8 cellular contexts compared by ENCODE assay signal in the genomic region with DNA sequence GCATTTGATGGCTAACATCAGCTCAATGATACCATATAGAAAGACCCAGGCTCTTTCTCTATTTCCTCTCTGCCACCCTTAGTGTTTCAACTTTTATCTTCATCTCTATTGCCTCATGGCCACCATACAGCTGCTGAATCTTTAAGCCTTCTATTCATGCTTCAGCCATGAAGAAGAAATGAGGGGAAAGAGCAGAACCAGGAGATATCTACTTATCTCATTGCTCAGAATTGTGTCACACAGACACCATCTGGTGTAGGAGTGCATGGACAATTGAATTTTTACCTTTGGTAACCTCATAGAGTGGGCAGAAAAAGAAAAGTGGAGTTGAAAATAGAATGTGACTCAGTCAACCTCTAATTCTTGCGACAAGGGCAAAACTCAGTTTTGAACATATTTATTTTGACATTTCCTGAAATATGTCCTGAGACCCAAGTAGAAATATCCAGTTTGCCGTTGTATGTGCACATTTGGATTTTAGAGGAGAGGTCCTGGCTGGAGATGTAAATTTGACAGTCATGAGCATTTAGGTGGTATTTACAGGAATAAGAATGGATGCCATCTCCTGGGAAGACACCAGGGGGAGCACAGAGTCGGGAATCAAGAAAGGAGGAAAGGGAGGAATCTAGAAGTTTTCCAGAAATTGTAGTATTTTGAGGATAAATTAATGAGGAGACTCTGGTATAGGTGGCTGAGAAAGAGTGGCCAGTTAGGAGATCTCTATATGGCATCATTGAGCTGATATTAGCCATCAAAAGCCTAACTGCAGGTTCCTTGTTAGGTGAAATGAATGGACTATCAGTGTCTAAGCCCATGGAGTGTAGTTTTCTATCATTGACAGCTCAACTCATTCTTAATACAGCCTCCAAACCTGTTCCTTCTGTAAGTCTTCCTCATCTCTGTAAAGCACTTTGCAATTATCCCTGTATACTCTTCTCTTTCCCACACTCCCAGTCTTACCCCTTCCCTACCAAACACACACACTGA. TPM values are rescaled to one million over a fixed set of nuclear protein-coding genes. Genes with fewer than 3 reads are reported as not detected.
A peak's percentile ranks its signal among the peaks of the same experiment; 100 is the strongest.
DNase-seq lines count a peak whose midpoint lies in the region; ATAC-seq and TF ChIP-seq lines count a peak whose summit lies in the region.

No MANE protein-coding gene starts in this region.

- no peaks in the 10 kb centered on the region for H3K36me3 ChIP-seq in neural cell (ENCODE audit: insufficient read depth, low read length)

- no peaks in the 10 kb centered on the region for H4K20me1 ChIP-seq in neural cell (ENCODE audit: insufficient read depth)

- H2AFZ ChIP-seq in neural cell (ENCODE audit: low read depth, low read length) = no peak overlapping the region

- peak; percentile 80 for TF ChIP-seq RAD21 in neural cell (conservative IDR thresholded peaks at IDR 0.05)

- no peaks in the 10 kb centered on the region for H3K9me3 ChIP-seq in neural cell (ENCODE audit: low read length)

- peaks cover 6% of the 10 kb centered on the region for H3K4me1 Mint-ChIP-seq in activated CD8-positive, alpha-beta T cell treated with anti-CD3 and anti-CD28 coated beads, Interleukin-2, amount 10 ng/mL, durations not matched to agents 7 days and 5 days (ENCODE audit: low read depth)

- H3K27ac ChIP-seq in neural cell (ENCODE audit: low read length) = no peak overlapping the region

- H3K9me2 ChIP-seq in neural cell (ENCODE audit: insufficient read depth, low read length) = no peaks in the 10 kb centered on the region

- H3K9me3 Mint-ChIP-seq in activated CD8-positive, alpha-beta T cell treated with anti-CD3 and anti-CD28 coated beads, Interleukin-2, amount 10 ng/mL, durations not matched to agents 7 days and 5 days (ENCODE audit: insufficient read depth) = no peaks in the 10 kb centered on the region

- TF ChIP-seq CTCF in epithelial cell of esophagus (IDR thresholded peaks at IDR 0.05; ENCODE audit: insufficient read depth, low read depth, low read length, missing control alignments) (peak; percentile 90), neural cell (IDR thresholded peaks at IDR 0.05; ENCODE audit: poor library complexity, severe bottlenecking) (peak; percentile 82)

- no peak for ATAC-seq in activated CD8-positive, alpha-beta T cell treated with anti-CD3 and anti-CD28 coated beads, Interleukin-2, amount 10 ng/mL, durations not matched to agents 7 days and 5 days

- H3K79me2 ChIP-seq in neural cell (replicated peaks; ENCODE audit: insufficient read depth, low read length) = no peaks in the 10 kb centered on the region

- H3K27me3 Mint-ChIP-seq in activated CD8-positive, alpha-beta T cell treated with anti-CD3 and anti-CD28 coated beads, Interleukin-2, amount 10 ng/mL, durations not matched to agents 7 days and 5 days (ENCODE audit: low read depth) = peaks cover 5% of the 10 kb centered on the region

- POLR2A ChIA-PET in activated CD8-positive, alpha-beta T cell treated with anti-CD3 and anti-CD28 coated beads, Interleukin-2, amount 10 ng/mL, durations not matched to agents 7 days and 5 days (lab: Charles Lee) = no interaction called here

- no peak overlapping the region for H3K27ac Mint-ChIP-seq in activated CD8-positive, alpha-beta T cell treated with anti-CD3 and anti-CD28 coated beads, Interleukin-2, amount 10 ng/mL, durations not matched to agents 7 days and 5 days

- no peaks in the 10 kb centered on the region for H3F3A ChIP-seq in neural cell (ENCODE audit: insufficient read depth, low read length, poor library complexity, severe bottlenecking)

- no peak overlapping the region for H3K4me2 ChIP-seq in neural cell (ENCODE audit: low read length)

- H3K36me3 Mint-ChIP-seq in activated CD8-positive, alpha-beta T cell treated with anti-CD3 and anti-CD28 coated beads, Interleukin-2, amount 10 ng/mL, durations not matched to agents 7 days and 5 days (ENCODE audit: low read depth) = no peaks in the 10 kb centered on the region

- no peaks in the 10 kb centered on the region for H3K27me3 ChIP-seq in neural cell (ENCODE audit: insufficient read depth, low read depth, low read length)

- H3K4me3 ChIP-seq in epithelial cell of esophagus (ENCODE audit: low read length) (no peak overlapping the region), neural cell (ENCODE audit: low read length) (no peak overlapping the region)

- H3K4me3 Mint-ChIP-seq in activated CD8-positive, alpha-beta T cell treated with anti-CD3 and anti-CD28 coated beads, Interleukin-2, amount 10 ng/mL, durations not matched to agents 7 days and 5 days = no peak overlapping the region

- CTCF ChIA-PET in activated CD8-positive, alpha-beta T cell treated with anti-CD3 and anti-CD28 coated beads, Interleukin-2, amount 10 ng/mL, durations not matched to agents 7 days and 5 days (lab: Charles Lee) = interaction anchor here (0.9 kb wide), 1 partner anchor 248 kb away, joined by 3 read pairs; no protein-coding TSS in a partner anchor

- H3K9ac ChIP-seq in neural cell (ENCODE audit: low read length) = no peak overlapping the region

- TF ChIP-seq EP300 in neural cell (conservative IDR thresholded peaks at IDR 0.05; ENCODE audit: poor library complexity, severe bottlenecking) = no peak

- DNase-seq in GM04504 (ENCODE audit: low read depth) = peak; percentile 9
- peak; percentile 64 for DNase-seq in NCI-H69 (lab: John Stamatoyannopoulos, UW)
- DNase-seq in epithelial cell of esophagus (ENCODE audit: low read depth) = peak; percentile 53
- DNase-seq in AML-193 (lab: John Stamatoyannopoulos, UW) = no peak
- DNase-seq in activated CD8-positive, alpha-beta T cell treated with anti-CD3 and anti-CD28 coated beads, Interleukin-2, amount 10 ng/mL, durations not matched to agents 7 days and 5 days = no peak
- no peak for DNase-seq in NCI-H2081 treated with DMSO at 0.1 percent for 48 hours (lab: John Stamatoyannopoulos, UW)
- no peak for DNase-seq in GF-D8 (lab: John Stamatoyannopoulos, UW)

TF ChIP-seq in neural cell, 6 proteins besides CTCF, POLR2A, EP300 and RAD21:
- TF ChIP-seq MXI1 (conservative IDR thresholded peaks at IDR 0.05; ENCODE audit: poor library complexity, severe bottlenecking) (no peak), TAF1 (IDR thresholded peaks at IDR 0.05; ENCODE audit: low read depth) (no peak), SMC3 (conservative IDR thresholded peaks at IDR 0.05; ENCODE audit: poor library complexity) (peak; percentile 89)

RNA-seq across cellular contexts. Expression of a gene that starts 7.0 kb away (rescaled TPM):
- not detected in 2 replicates for polyA plus RNA-seq in neural cell
- polyA minus RNA-seq in neural cell = not detected in 2 replicates
- not detected for total RNA-seq in activated CD8-positive, alpha-beta T cell treated with anti-CD3 and anti-CD28 coated beads, Interleukin-2, amount 10 ng/mL, durations not matched to agents 7 days and 5 days

RNA-seq across cellular contexts. Expression of a gene that starts 38.4 kb away (rescaled TPM):
- polyA plus RNA-seq in neural cell = 309 and 385 TPM in 2 replicates
- polyA minus RNA-seq in neural cell = 800 and 993 TPM in 2 replicates
- total RNA-seq in activated CD8-positive, alpha-beta T cell treated with anti-CD3 and anti-CD28 coated beads, Interleukin-2, amount 10 ng/mL, durations not matched to agents 7 days and 5 days = 1 to 10 TPM; 2.2 to 3.3 TPM

Comparison
In these comparisons a context has a peak if more than half of its experiments do, and no peak if none do; other contexts are left out.
1. DNase-seq: peak in GM04504 (single experiment), NCI-H69 (single experiment) and epithelial cell of esophagus (single experiment); none in AML-193 (0 of 2), activated CD8-positive, alpha-beta T cell treated with anti-CD3 and anti-CD28 coated beads, Interleukin-2, amount 10 ng/mL, durations not matched to agents 7 days and 5 days (single experiment), NCI-H2081 treated with DMSO at 0.1 percent for 48 hours (single experiment) and GF-D8 (single experiment).